Comparison of ENCODE assay signal across 25 cellular contexts in the genomic region with DNA sequence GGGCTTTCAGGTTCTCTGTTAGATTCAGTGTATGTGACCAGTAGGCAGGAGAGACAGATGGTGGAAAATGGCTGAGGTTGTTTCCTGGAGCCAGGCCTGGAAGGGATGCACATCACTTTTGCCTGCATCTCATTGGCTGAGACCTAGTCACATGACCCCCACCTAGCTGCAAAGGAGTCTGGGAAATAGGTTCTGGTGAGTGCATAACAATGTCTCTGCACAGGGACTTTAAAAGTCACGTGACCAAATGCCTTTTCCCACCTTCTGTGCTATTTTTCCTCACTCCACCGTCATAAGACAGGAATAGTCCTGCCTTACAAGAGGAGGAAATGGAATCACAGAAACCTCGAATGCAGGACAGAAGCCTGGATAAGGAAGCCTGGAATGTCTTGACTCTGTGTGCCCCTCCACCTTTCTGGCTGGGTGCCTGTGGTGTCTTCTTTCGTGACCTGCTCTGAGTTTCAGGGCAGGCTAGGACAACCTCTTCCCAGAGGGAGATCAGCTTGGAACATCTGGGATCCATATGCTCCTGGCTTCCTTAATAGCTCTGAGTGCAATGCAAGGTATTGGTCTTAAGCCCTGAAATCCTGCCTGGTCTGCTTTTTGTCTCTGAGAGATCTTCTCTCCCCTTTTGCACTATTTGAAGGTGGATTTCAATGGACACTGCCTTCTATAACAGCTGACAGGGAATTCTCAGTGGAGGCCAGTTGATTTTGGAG.
DNase-seq lines count a peak whose midpoint lies in the region; ATAC-seq, FAIRE-seq and TF ChIP-seq lines count a peak whose summit lies in the region.
"Had no signal": no experiment of that assay in that cellular context is flagged by ENCODE, and none has a peak within 500 bp of the region (broad histone marks: within the 10 kb centered on the region; RNA-seq: fewer than 3 reads in every experiment).

No MANE protein-coding gene starts in this region.

- TF ChIP-seq CTCF in astrocyte of the spinal cord (IDR thresholded peaks at IDR 0.05; ENCODE audit: low read depth, low read length): no peak

- ATAC-seq in HG03095 (IDR thresholded peaks at IDR 0.05; ENCODE audit: unreplicated experiment) (no peak), HG02973 (IDR thresholded peaks at IDR 0.05; ENCODE audit: unreplicated experiment) (no peak)
- ATAC-seq: foreskin keratinocyte, T-cell, upper lobe of right lung had no signal

- in situ Hi-C loops in astrocyte of the spinal cord (cut with HindIII; ENCODE audit: low sequenced_read_pairs): no loop called here

- DNase-seq in DMS 273 (lab: John Stamatoyannopoulos, UW; ENCODE audit: unreplicated experiment) (peak; percentile 86), HTR-8/SVneo (ENCODE audit: insufficient read length, low spot score) (no peak), astrocyte of the spinal cord (ENCODE audit: low read depth, low spot score) (peak; percentile 20), iris pigment epithelial cell (ENCODE audit: low read depth) (peak; percentile 17)
- DNase-seq in activated naive CD4-positive, alpha-beta T cell treated with anti-CD3 and anti-CD28 coated beads, Interleukin-2, amount 50 U/mL, for 16 hours: no peak
- DNase-seq: brain microvascular endothelial cell; endodermal cell; foreskin keratinocyte; GDM1; NCI-H1105 treated with DMSO at 0.1 percent for 48 hours; NCI-H2081 treated with DMSO at 0.1 percent for 48 hours; NCI-H510A treated with DMSO at 0.1 percent for 48 hours; nucleus accumbens; SHP77; stimulated activated CD8-positive, alpha-beta memory T cell treated with anti-CD3 and anti-CD28 coated beads, Interleukin-4, amount 100 ng/mL, for 48 hours; T-cell; upper lobe of right lung had no signal

- FAIRE-seq in HTR-8/SVneo (lab: Jason Lieb, UNC): peak; percentile 63
- FAIRE-seq: GM12891, GM19239, keratinocyte, TTC549 had no signal

- no peak overlapping the region for H3K4me3 ChIP-seq in astrocyte of the spinal cord (ENCODE audit: low read depth, low read length)
- H3K4me3 ChIP-seq: BLaER1 treated with 17β-estradiol and CSF1 and Interleukin-3, amounts not matched to agents 10 nM and 100 nM; coronary artery; upper lobe of right lung had no signal

Comparison
In these comparisons a context has a peak if more than half of its experiments do, and no peak if none do; other contexts are left out.
1. DNase-seq: peak in DMS 273 (single experiment), astrocyte of the spinal cord (single experiment) and iris pigment epithelial cell (single experiment); none in HTR-8/SVneo (single experiment) and activated naive CD4-positive, alpha-beta T cell treated with anti-CD3 and anti-CD28 coated beads, Interleukin-2, amount 50 U/mL, for 16 hours (single experiment).